In genomic region chr2:100395532-100396350, GRCh38 we compare ENCODE assay signal across 23 cellular contexts. TPM values are rescaled to one million over a fixed set of nuclear protein-coding genes. Genes with fewer than 3 reads are reported as not detected.
DNase-seq lines count a peak whose midpoint lies in the region; ATAC-seq and TF ChIP-seq lines count a peak whose summit lies in the region.
"Had no signal": no experiment of that assay in that cellular context is flagged by ENCODE, and none has a peak within 500 bp of the region (broad histone marks: within the 10 kb centered on the region; RNA-seq: fewer than 3 reads in every experiment).

No MANE protein-coding gene starts in this region.

- H3K9me3 ChIP-seq in OCI-LY1 (ENCODE audit: low read length) (no peaks in the 10 kb centered on the region), upper lobe of right lung (no peaks in the 10 kb centered on the region)
- H3K9me3 ChIP-seq: MG63 had no signal

- peaks cover 26% of the 10 kb centered on the region for H3K4me1 ChIP-seq in OCI-LY1 (ENCODE audit: insufficient read depth, low read length, severe bottlenecking)
- H3K4me1 ChIP-seq in upper lobe of right lung = no peaks in the 10 kb centered on the region

- no peaks in the 10 kb centered on the region for H3K9me2 ChIP-seq in OCI-LY1 (ENCODE audit: low read depth, low read length)

- peaks cover 29% of the 10 kb centered on the region for H3K36me3 Mint-ChIP-seq in stimulated activated memory B cell treated with anti-CD40 and anti-IgM and Interleukin-4, amounts not matched to agents 10 μg/mL and 1 μg/mL and 100 μg/mL, for 72 hours
- H3K36me3 Mint-ChIP-seq in activated naive CD4-positive, alpha-beta T cell treated with anti-CD3 and anti-CD28 coated beads, Interleukin-2, amount 10 ng/mL, durations not matched to agents 7 days and 5 days = no peaks in the 10 kb centered on the region

- no peaks in the 10 kb centered on the region for H3K27me3 Mint-ChIP-seq in stimulated activated memory B cell treated with anti-CD40 and anti-IgM and Interleukin-4, amounts not matched to agents 10 μg/mL and 1 μg/mL and 100 μg/mL, for 72 hours
- H3K27me3 Mint-ChIP-seq in activated naive CD4-positive, alpha-beta T cell treated with anti-CD3 and anti-CD28 coated beads, Interleukin-2, amount 10 ng/mL, durations not matched to agents 7 days and 5 days = no peaks in the 10 kb centered on the region

- H3K4me1 Mint-ChIP-seq in stimulated activated memory B cell treated with anti-CD40 and anti-IgM and Interleukin-4, amounts not matched to agents 10 μg/mL and 1 μg/mL and 100 μg/mL, for 72 hours = peaks cover 44% of the 10 kb centered on the region
- no peaks in the 10 kb centered on the region for H3K4me1 Mint-ChIP-seq in activated naive CD4-positive, alpha-beta T cell treated with anti-CD3 and anti-CD28 coated beads, Interleukin-2, amount 10 ng/mL, durations not matched to agents 7 days and 5 days

- peak overlapping the region; percentile 100 for H3K27ac Mint-ChIP-seq in stimulated activated memory B cell treated with anti-CD40 and anti-IgM and Interleukin-4, amounts not matched to agents 10 μg/mL and 1 μg/mL and 100 μg/mL, for 72 hours
- no peak overlapping the region for H3K27ac Mint-ChIP-seq in activated naive CD4-positive, alpha-beta T cell treated with anti-CD3 and anti-CD28 coated beads, Interleukin-2, amount 10 ng/mL, durations not matched to agents 7 days and 5 days
- H3K27ac Mint-ChIP-seq: CD8-positive, alpha-beta T cell; HFFc6 had no signal

- H2AFZ ChIP-seq in OCI-LY1 (ENCODE audit: low read length) = no peak overlapping the region

- no peak for ATAC-seq in stimulated activated memory B cell treated with anti-CD40 and anti-IgM and Interleukin-4, amounts not matched to agents 10 μg/mL and 1 μg/mL and 100 μg/mL, for 72 hours
- ATAC-seq in esophagus mucosa (no peak), upper lobe of right lung (no peak)
- ATAC-seq: CD8-positive, alpha-beta T cell; Panc1; SK-N-SH treated with all-trans-retinoic acid at 6 μM for 48 hours had no signal

- H3K79me2 ChIP-seq in OCI-LY1 (ENCODE audit: insufficient read depth, low read length) = no peaks in the 10 kb centered on the region

- H3K27me3 ChIP-seq in OCI-LY1 (ENCODE audit: insufficient read depth, low read length) = no peaks in the 10 kb centered on the region
- H3K27me3 ChIP-seq in upper lobe of right lung = no peaks in the 10 kb centered on the region
- H3K27me3 ChIP-seq: MG63 had no signal

- H3K4me2 ChIP-seq in OCI-LY1 (ENCODE audit: low read length) = peak overlapping the region; percentile 43; the same call in 1 of the 2 replicates

- peak; percentile 22 for DNase-seq in activated CD8-positive, alpha-beta memory T cell treated with anti-CD3 and anti-CD28 coated beads, Interleukin-2, amount 50 U/mL, for 48 hours
- no peak for DNase-seq in activated CD8-positive, alpha-beta memory T cell treated with anti-CD3 and anti-CD28 coated beads, Interleukin-2, amount 50 U/mL, for 4 hours
- no peak for DNase-seq in activated naive CD4-positive, alpha-beta T cell treated with anti-CD3 and anti-CD28 coated beads, Interleukin-2, amount 10 ng/mL, durations not matched to agents 7 days and 5 days
- no peak for DNase-seq in upper lobe of right lung
- DNase-seq: ACHN, DND-41, HFFc6, MG63, NCI-H1417, NCI-H1694 treated with DMSO at 0.1 percent for 48 hours, NCI-H2081 treated with DMSO at 0.1 percent for 48 hours, NCI-H2171 treated with DMSO at 0.1 percent for 48 hours, NCI-H446, NCI-H526, SIG-M5 had no signal

- TF ChIP-seq CTCF in OCI-LY1 (IDR thresholded peaks at IDR 0.05; ENCODE audit: low read length) (no peak), upper lobe of right lung (IDR thresholded peaks at IDR 0.05) (no peak)

- CTCF ChIA-PET in activated naive CD4-positive, alpha-beta T cell treated with anti-CD3 and anti-CD28 coated beads, Interleukin-2, amount 10 ng/mL, durations not matched to agents 7 days and 5 days (lab: Charles Lee) = no interaction called here

- peak overlapping the region; percentile 76 for H3K4me3 Mint-ChIP-seq in stimulated activated memory B cell treated with anti-CD40 and anti-IgM and Interleukin-4, amounts not matched to agents 10 μg/mL and 1 μg/mL and 100 μg/mL, for 72 hours
- H3K4me3 Mint-ChIP-seq in activated naive CD4-positive, alpha-beta T cell treated with anti-CD3 and anti-CD28 coated beads, Interleukin-2, amount 10 ng/mL, durations not matched to agents 7 days and 5 days = no peak overlapping the region
- H3K4me3 Mint-ChIP-seq: CD8-positive, alpha-beta T cell; HFFc6 had no signal

- no peaks in the 10 kb centered on the region for H3F3A ChIP-seq in OCI-LY1 (ENCODE audit: insufficient read depth, low read length)

- H4K20me1 ChIP-seq in OCI-LY1 (ENCODE audit: insufficient read depth, low read length) = no peaks in the 10 kb centered on the region

- H3K9ac ChIP-seq in OCI-LY1 (ENCODE audit: low read length) = no peak overlapping the region; the same call in 1 of the 2 replicates

- intact Hi-C loops in upper lobe of right lung (cut with DNase I) = no loop called here

- no peaks in the 10 kb centered on the region for H3K9me3 Mint-ChIP-seq in stimulated activated memory B cell treated with anti-CD40 and anti-IgM and Interleukin-4, amounts not matched to agents 10 μg/mL and 1 μg/mL and 100 μg/mL, for 72 hours
- no peaks in the 10 kb centered on the region for H3K9me3 Mint-ChIP-seq in activated naive CD4-positive, alpha-beta T cell treated with anti-CD3 and anti-CD28 coated beads, Interleukin-2, amount 10 ng/mL, durations not matched to agents 7 days and 5 days
- H3K9me3 Mint-ChIP-seq: CD8-positive, alpha-beta T cell; HFFc6 had no signal

- H3K36me3 ChIP-seq in OCI-LY1 (ENCODE audit: insufficient read depth, low read length) (peaks cover 14% of the 10 kb centered on the region; the same call in 1 of the 2 replicates), upper lobe of right lung (peaks cover 11% of the 10 kb centered on the region)
- H3K36me3 ChIP-seq: MG63 had no signal

- H3K27ac ChIP-seq in OCI-LY1 (ENCODE audit: low read depth, low read length, poor library complexity, severe bottlenecking) (peak overlapping the region; percentile 54), cingulate gyrus (ENCODE audit: low read depth, low read length) (peak overlapping the region; percentile 10), upper lobe of right lung (no peak overlapping the region)
- H3K27ac ChIP-seq: 22Rv1 had no signal

- H3K4me3 ChIP-seq in OCI-LY1 (ENCODE audit: low read depth, low read length, poor library complexity, severe bottlenecking) (no peak overlapping the region), upper lobe of right lung (no peak overlapping the region)
- H3K4me3 ChIP-seq: MG63 had no signal

RNA-seq across cellular contexts. Expression of gene CHST10, which starts 21.7 kb away (rescaled TPM):
- total RNA-seq in esophagus mucosa = 0.88 TPM
- 8.4 TPM for total RNA-seq in upper lobe of right lung
